In genomic region chr1:46158312-46159281, GRCh38 we compare ENCODE assay signal across 21 cellular contexts. TPM values are rescaled to one million over a fixed set of nuclear protein-coding genes. Genes with fewer than 3 reads are reported as not detected.
A peak's percentile ranks its signal among the peaks of the same experiment; 100 is the strongest.
DNase-seq lines count a peak whose midpoint lies in the region; ATAC-seq and TF ChIP-seq lines count a peak whose summit lies in the region.
"Had no signal": no experiment of that assay in that cellular context is flagged by ENCODE, and none has a peak within 500 bp of the region (broad histone marks: within the 10 kb centered on the region; RNA-seq: fewer than 3 reads in every experiment).

No MANE protein-coding gene starts in this region.

- DNase-seq in caudate nucleus (lab: John Stamatoyannopoulos, UW) (no peak), lower leg skin (ENCODE audit: low spot score in 2 of 2) (no peak), NCI-H82 treated with DMSO at 0.1 percent for 48 hours (lab: John Stamatoyannopoulos, UW; ENCODE audit: unreplicated experiment) (no peak)
- no peak for DNase-seq in activated naive CD4-positive, alpha-beta T cell (lab: John Stamatoyannopoulos, UW)
- DNase-seq: activated CD4-positive, alpha-beta T cell treated with anti-CD3 and anti-CD28 coated beads, Interleukin-2, amount 50 U/mL, for 1 hour; activated naive CD8-positive, alpha-beta T cell treated with anti-CD3 and anti-CD28 coated beads, Interleukin-2, amount 10 ng/mL, durations not matched to agents 7 days and 5 days; activated T-cell treated with anti-CD3 and anti-CD28 coated beads, Interleukin-2, amount 50 U/mL, for 24 hours; DND-41; effector CD8-positive, alpha-beta T cell; left ventricle myocardium inferior; naive thymus-derived CD4-positive, alpha-beta T cell; SHP77 treated with DMSO at 0.1 percent for 48 hours; stimulated activated naive CD8-positive, alpha-beta T cell treated with anti-CD3 and anti-CD28 coated beads, Interleukin-15, amount 100 ng/mL, for 72 hours had no signal

- TF ChIP-seq CTCF in KMS-11 (conservative IDR thresholded peaks at IDR 0.05; ENCODE audit: low read depth, low read length): no peak
- no peak for TF ChIP-seq CTCF in lower leg skin (IDR thresholded peaks at IDR 0.05)

- peak overlapping the region; percentile 36; the same call in 1 of the 2 replicates for H3K4me3 ChIP-seq in GM08714 (ENCODE audit: low read length)
- no peak overlapping the region for H3K4me3 ChIP-seq in KMS-11 (IDR thresholded peaks at IDR 0.05; ENCODE audit: insufficient read depth, low read depth, low read length)
- H3K4me3 ChIP-seq in lower leg skin (ENCODE audit: low read depth, poor library complexity, severe bottlenecking): no peak overlapping the region
- H3K4me3 ChIP-seq: breast epithelium, left ventricle myocardium inferior had no signal

- intact Hi-C loops in lower leg skin (cut with DNase I; ENCODE audit: low total_unique reads): no loop called here

- H3K79me2 ChIP-seq in KMS-11 (ENCODE audit: insufficient read depth, low read depth): no peaks in the 10 kb centered on the region

- peaks cover 49% of the 10 kb centered on the region for H3K4me1 ChIP-seq in KMS-11 (ENCODE audit: low read depth, poor library complexity, severe bottlenecking)
- H3K4me1 ChIP-seq: breast epithelium, left ventricle myocardium inferior had no signal

- ATAC-seq in GM19468 (IDR thresholded peaks at IDR 0.05; ENCODE audit: extremely low read depth, unreplicated experiment) (peak; percentile 48), HG02943 (IDR thresholded peaks at IDR 0.05; ENCODE audit: low read depth, unreplicated experiment) (peak; percentile 76)
- ATAC-seq: HCT116; naive thymus-derived CD4-positive, alpha-beta T cell; stimulated activated naive CD8-positive, alpha-beta T cell treated with anti-CD3 and anti-CD28 coated beads, Interleukin-15, amount 100 ng/mL, for 72 hours had no signal

- WGBS in lower leg skin, 2 donors: 89 to 95% methylated on average over 13 of the region's 13 CpGs

- H2AFZ ChIP-seq in KMS-11 (ENCODE audit: low read depth): peak overlapping the region; percentile 58

- peak overlapping the region; percentile 86 for H3K4me2 ChIP-seq in KMS-11

- peak overlapping the region; percentile 76 for H3K27ac ChIP-seq in KMS-11
- H3K27ac ChIP-seq in caudate nucleus (ENCODE audit: low read depth, low read length): no peak overlapping the region
- H3K27ac ChIP-seq: breast epithelium, left ventricle myocardium inferior had no signal

- TF ChIP-seq POLR2A in lower leg skin (IDR thresholded peaks at IDR 0.05): no peak

- H3K36me3 ChIP-seq in KMS-11 (ENCODE audit: insufficient read depth): no peaks in the 10 kb centered on the region
- H3K36me3 ChIP-seq: breast epithelium, left ventricle myocardium inferior had no signal

- H3K27me3 ChIP-seq in KMS-11 (ENCODE audit: insufficient read depth, low read depth): no peaks in the 10 kb centered on the region
- H3K27me3 ChIP-seq: breast epithelium had no signal

- H4K20me1 ChIP-seq in KMS-11 (ENCODE audit: insufficient read depth): no peaks in the 10 kb centered on the region

- peak overlapping the region; percentile 6; the same call in 1 of the 2 replicates for H3K9ac ChIP-seq in KMS-11

RNA-seq across cellular contexts. Expression of gene TSPAN1, which starts 16.3 kb away (rescaled TPM):
- 10 to 100 TPM in 1 of 4 donors, 1 to 10 TPM in 3; 2.9 to 10.9 (median 5.9) TPM for total RNA-seq in lower leg skin
- total RNA-seq: activated naive CD8-positive, alpha-beta T cell treated with anti-CD3 and anti-CD28 coated beads, Interleukin-2, amount 10 ng/mL, durations not matched to agents 7 days and 5 days; naive thymus-derived CD4-positive, alpha-beta T cell had no signal

RNA-seq across cellular contexts. Expression of gene P3R3URF, which starts 17.7 kb away (rescaled TPM):
- total RNA-seq in lower leg skin: not detected
- total RNA-seq: A172; activated naive CD8-positive, alpha-beta T cell treated with anti-CD3 and anti-CD28 coated beads, Interleukin-2, amount 10 ng/mL, durations not matched to agents 7 days and 5 days; breast epithelium; left ventricle myocardium inferior; naive thymus-derived CD4-positive, alpha-beta T cell; progenitor cell of endocrine pancreas had no signal

RNA-seq across cellular contexts. Expression of gene PIK3R3, which starts 26.2 kb away (rescaled TPM):
- 10 to 100 TPM in 3 of 4 donors, 1 to 10 TPM in 1; 4.4 to 18.4 (median 11.7) TPM for total RNA-seq in lower leg skin

RNA-seq across cellular contexts. Expression of gene POMGNT1, which starts 39.6 kb away (rescaled TPM):
- 10 to 100 TPM; 26.4 to 46.7 (median 36.4) TPM for total RNA-seq in lower leg skin

RNA-seq across cellular contexts. Expression of gene LURAP1, which starts 44.5 kb away (rescaled TPM):
- 1 to 10 TPM; 2.4 to 5.1 (median 4.0) TPM for total RNA-seq in lower leg skin
